Comparison of ENCODE assay signal across 1 cellular context in genomic region chr7:77421273-77421672, GRCh38.
TF ChIP-seq lines count a peak whose summit lies in the region.

No MANE protein-coding gene starts in this region.

TF ChIP-seq in HCT116, 20 proteins besides CTCF, POLR2A, EP300 and RAD21 (continued from another document):
- TF ChIP-seq REST (IDR thresholded peaks at IDR 0.05; ENCODE audit: low read depth) (no peak), CBX3 (IDR thresholded peaks at IDR 0.05; ENCODE audit: low read depth) (no peak), SIN3A (IDR thresholded peaks at IDR 0.05; ENCODE audit: low read depth) (no peak), EZH2 (IDR thresholded peaks at IDR 0.05) (no peak), SRF (IDR thresholded peaks at IDR 0.05; ENCODE audit: low read depth) (no peak), MAX (IDR thresholded peaks at IDR 0.05) (no peak)
TF ChIP-seq in HCT116: peak in this region for 0.
